Comparison of ENCODE assay signal across 10 cellular contexts in the genomic region with DNA sequence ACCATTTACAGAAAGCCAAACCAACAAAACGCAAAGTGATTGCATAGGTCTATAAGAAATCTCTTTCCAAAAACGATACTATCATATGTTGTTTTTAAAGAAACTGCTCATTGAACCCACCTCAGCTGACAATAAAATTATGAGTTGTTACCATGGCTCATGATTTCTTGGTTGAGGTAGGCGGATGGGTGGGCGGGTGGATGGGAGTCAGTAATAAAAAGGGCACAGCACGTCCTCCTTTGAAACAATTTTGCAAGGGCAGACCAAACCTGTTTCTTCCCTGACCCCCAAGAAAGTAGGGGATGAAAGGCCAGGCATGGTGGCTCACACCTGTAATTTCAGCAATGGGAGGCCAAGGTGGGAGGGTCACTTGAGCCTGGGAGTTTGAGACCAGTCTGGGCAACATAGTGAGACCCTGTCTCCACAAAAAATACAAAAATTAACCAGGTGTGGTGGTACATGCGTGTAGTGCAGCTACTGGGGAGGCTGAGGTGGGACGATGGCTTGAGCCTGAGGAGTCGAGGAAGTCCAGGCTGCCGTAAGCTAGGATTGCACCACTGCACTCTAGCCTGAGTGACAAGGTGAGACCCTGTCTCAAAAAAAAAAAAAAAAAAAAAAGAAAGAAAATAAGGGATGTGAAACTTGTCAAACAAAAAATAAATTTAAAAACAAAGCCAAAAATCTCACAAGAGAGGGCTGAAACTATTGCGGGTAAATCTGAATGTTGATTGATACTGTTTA. TPM values are rescaled to one million over a fixed set of nuclear protein-coding genes. Genes with fewer than 3 reads are reported as not detected.
DNase-seq lines count a peak whose midpoint lies in the region; ATAC-seq and TF ChIP-seq lines count a peak whose summit lies in the region.
"Had no signal": no experiment of that assay in that cellular context is flagged by ENCODE, and none has a peak within 500 bp of the region (broad histone marks: within the 10 kb centered on the region; RNA-seq: fewer than 3 reads in every experiment).

No MANE protein-coding gene starts in this region.

- no peak for DNase-seq in HFF-Myc (ENCODE audit: extremely low read depth, low read depth)
- DNase-seq in activated CD4-positive, alpha-beta T cell treated with anti-CD3 and anti-CD28 coated beads, Interleukin-2, amount 10 ng/mL, durations not matched to agents 7 days and 5 days: no peak
- DNase-seq in fibroblast of lung (ENCODE audit: low read depth in 2 of 2): no peak
- peak; percentile 36 to 64 for DNase-seq in stimulated activated CD4-positive, alpha-beta T cell treated with anti-CD3 and anti-CD28 coated beads, Interleukin-4, amount 100 ng/mL, for 4 hours
- no peak for DNase-seq in AML-193 (lab: John Stamatoyannopoulos, UW)
- DNase-seq: colonic mucosa, OCI-M1 had no signal

- H3K27ac Mint-ChIP-seq in activated CD4-positive, alpha-beta T cell treated with anti-CD3 and anti-CD28 coated beads, Interleukin-2, amount 10 ng/mL, durations not matched to agents 7 days and 5 days: peak overlapping the region; percentile 96

- no peaks in the 10 kb centered on the region for H3K9me3 ChIP-seq in fibroblast of lung (ENCODE audit: control insufficient read depth, insufficient read depth, low read depth, low read length)
- H3K9me3 ChIP-seq: colonic mucosa had no signal

- no peak for TF ChIP-seq POLR2A in GM18505 (IDR thresholded peaks at IDR 0.05; ENCODE audit: borderline replicate concordance, extremely low read depth, insufficient read depth, insufficient read length)

- peaks cover 4% of the 10 kb centered on the region for H3K27me3 Mint-ChIP-seq in activated CD4-positive, alpha-beta T cell treated with anti-CD3 and anti-CD28 coated beads, Interleukin-2, amount 10 ng/mL, durations not matched to agents 7 days and 5 days

- H2AFZ ChIP-seq in fibroblast of lung (ENCODE audit: low read length): no peak overlapping the region

- H3K79me2 ChIP-seq in fibroblast of lung (ENCODE audit: control insufficient read depth, insufficient read depth, low read length): peaks cover 23% of the 10 kb centered on the region

- peak overlapping the region; percentile 1 for H3K4me2 ChIP-seq in fibroblast of lung (ENCODE audit: extremely low read depth, insufficient read depth, low read length)

- H4K20me1 ChIP-seq in fibroblast of lung (ENCODE audit: control insufficient read depth, extremely low read depth, insufficient read depth, low read length): no peaks in the 10 kb centered on the region

- H3K4me1 Mint-ChIP-seq in activated CD4-positive, alpha-beta T cell treated with anti-CD3 and anti-CD28 coated beads, Interleukin-2, amount 10 ng/mL, durations not matched to agents 7 days and 5 days: peaks cover 51% of the 10 kb centered on the region

- H3K9me3 Mint-ChIP-seq in activated CD4-positive, alpha-beta T cell treated with anti-CD3 and anti-CD28 coated beads, Interleukin-2, amount 10 ng/mL, durations not matched to agents 7 days and 5 days: no peaks in the 10 kb centered on the region

- H3K4me1 ChIP-seq in fibroblast of lung (ENCODE audit: control insufficient read depth, extremely low read depth, insufficient read depth, low read length): no peaks in the 10 kb centered on the region

- CTCF ChIA-PET in activated CD4-positive, alpha-beta T cell treated with anti-CD3 and anti-CD28 coated beads, Interleukin-2, amount 10 ng/mL, durations not matched to agents 7 days and 5 days (lab: Charles Lee): interaction anchor here (0.6 to 2.1 kb wide), 4 partner anchors 13 to 316 kb away, joined by 3 to 5 read pairs (median 4); no protein-coding TSS in a partner anchor

- H3K4me3 ChIP-seq in HFF-Myc (replicated peaks; ENCODE audit: low read depth, low read length) (peak overlapping the region; percentile 73), fibroblast of lung (replicated peaks in 1 of 4; ENCODE audit: control extremely low read depth in 1 of 4, insufficient read depth in 1 of 4, low read depth in 3 of 4, low read length in 4 of 4) (peak overlapping the region in 2 of 4 experiments; percentile 15 to 27)

- TF ChIP-seq CTCF in HFF-Myc (IDR thresholded peaks at IDR 0.05; ENCODE audit: low read depth, low read length, missing control alignments) (no peak), fibroblast of lung (conservative IDR thresholded peaks at IDR 0.05 in 1 of 2, IDR thresholded peaks at IDR 0.05 in 1 of 2; ENCODE audit: low read depth in 1 of 2, low read length in 2 of 2) (no peak)

- ATAC-seq in HG03439 (IDR thresholded peaks at IDR 0.05; ENCODE audit: unreplicated experiment) (no peak), GM18505 (IDR thresholded peaks at IDR 0.05; ENCODE audit: unreplicated experiment) (no peak)

- H3K9ac ChIP-seq in fibroblast of lung (ENCODE audit: insufficient read depth, low read length): no peak overlapping the region

- peak overlapping the region; percentile 90 for H3K4me3 Mint-ChIP-seq in activated CD4-positive, alpha-beta T cell treated with anti-CD3 and anti-CD28 coated beads, Interleukin-2, amount 10 ng/mL, durations not matched to agents 7 days and 5 days

- no peak overlapping the region for H3K27ac ChIP-seq in fibroblast of lung (ENCODE audit: insufficient read depth, low read length)
- H3K27ac ChIP-seq: colonic mucosa had no signal

- no peaks in the 10 kb centered on the region for H3K27me3 ChIP-seq in fibroblast of lung (ENCODE audit: control insufficient read depth, insufficient read depth, low read length)
- H3K27me3 ChIP-seq: colonic mucosa had no signal

- POLR2A ChIA-PET in activated CD4-positive, alpha-beta T cell treated with anti-CD3 and anti-CD28 coated beads, Interleukin-2, amount 10 ng/mL, durations not matched to agents 7 days and 5 days (lab: Charles Lee): no interaction called here

- H3K36me3 ChIP-seq in fibroblast of lung (ENCODE audit: control insufficient read depth, insufficient read depth, low read length): no peaks in the 10 kb centered on the region
- H3K36me3 ChIP-seq: colonic mucosa had no signal

- H3K36me3 Mint-ChIP-seq in activated CD4-positive, alpha-beta T cell treated with anti-CD3 and anti-CD28 coated beads, Interleukin-2, amount 10 ng/mL, durations not matched to agents 7 days and 5 days (ENCODE audit: low read depth): peaks cover 41% of the 10 kb centered on the region

RNA-seq across cellular contexts. Expression of gene ABHD10, which starts 2.1 kb away (rescaled TPM):
- total RNA-seq in activated CD4-positive, alpha-beta T cell treated with anti-CD3 and anti-CD28 coated beads, Interleukin-2, amount 10 ng/mL, durations not matched to agents 7 days and 5 days: 10 to 100 TPM; 36.9 to 40.0 TPM
- total RNA-seq in fibroblast of lung: 38.5 and 48.6 TPM in 2 replicates
- 29.8 and 31.2 TPM in 2 replicates for polyA plus RNA-seq in fibroblast of lung
- 14.5 and 21.1 TPM in 2 replicates for polyA plus RNA-seq in fibroblast of lung (2012)
- 1.5 and 4.5 TPM in 2 replicates for polyA minus RNA-seq in fibroblast of lung (ENCODE audit: low replicate concordance)

RNA-seq across cellular contexts. Expression of gene TAGLN3, which starts 17.8 kb away (rescaled TPM):
- under 1 TPM; 0.33 to 0.47 TPM for total RNA-seq in activated CD4-positive, alpha-beta T cell treated with anti-CD3 and anti-CD28 coated beads, Interleukin-2, amount 10 ng/mL, durations not matched to agents 7 days and 5 days
- 0.33 and 0.51 TPM in 2 replicates for total RNA-seq in fibroblast of lung
- 0.10 and 1.2 TPM in 2 replicates for polyA plus RNA-seq in fibroblast of lung
- polyA plus RNA-seq in fibroblast of lung (2012): 0.31 and 0.76 TPM in 2 replicates
- not detected in 2 replicates for polyA minus RNA-seq in fibroblast of lung (ENCODE audit: low replicate concordance)
- total RNA-seq: pulmonary artery endothelial cell had no signal

RNA-seq across cellular contexts. Expression of gene TMPRSS7, which starts 53.6 kb away (rescaled TPM):
- not detected for total RNA-seq in activated CD4-positive, alpha-beta T cell treated with anti-CD3 and anti-CD28 coated beads, Interleukin-2, amount 10 ng/mL, durations not matched to agents 7 days and 5 days
- not detected in 2 replicates for total RNA-seq in fibroblast of lung
- polyA plus RNA-seq in fibroblast of lung: not detected in 2 replicates
- not detected in 2 replicates for polyA plus RNA-seq in fibroblast of lung (2012)
- not detected in 2 replicates for polyA minus RNA-seq in fibroblast of lung (ENCODE audit: low replicate concordance)
- total RNA-seq: colonic mucosa, pulmonary artery endothelial cell had no signal

Comparison
In these comparisons a context has a peak if more than half of its experiments do, and no peak if none do; other contexts are left out.
1. DNase-seq: peak in stimulated activated CD4-positive, alpha-beta T cell treated with anti-CD3 and anti-CD28 coated beads, Interleukin-4, amount 100 ng/mL, for 4 hours (2 of 2); none in HFF-Myc (single experiment), activated CD4-positive, alpha-beta T cell treated with anti-CD3 and anti-CD28 coated beads, Interleukin-2, amount 10 ng/mL, durations not matched to agents 7 days and 5 days (single experiment), fibroblast of lung (0 of 2) and AML-193 (0 of 2).